ENCODE assay signal across 5 cellular contexts in genomic region chr5:87583704-87584103, GRCh38.
DNase-seq lines count a peak whose midpoint lies in the region; ATAC-seq, FAIRE-seq and TF ChIP-seq lines count a peak whose summit lies in the region.
"Not testable (repeated sequence)": the region's sequence is repeated elsewhere in the genome, so short reads cannot be mapped to it uniquely, and the experiment has no call there.

No MANE protein-coding gene starts in this region.

- H4K5ac ChIP-seq in H1 (ENCODE audit: insufficient read length, low read depth, low read length), result not testable (repeated sequence)

- H4K91ac ChIP-seq in H1 (replicated peaks; ENCODE audit: insufficient read length, low read length), result not testable (repeated sequence)

- H3K4me2 ChIP-seq in K562 (ENCODE audit: insufficient read depth, low read length); H1 (ENCODE audit: insufficient read depth in 1 of 2, low read depth in 2 of 2, low read length in 2 of 2): not testable (repeated sequence)

- H3K14ac ChIP-seq in H1 (ENCODE audit: insufficient read length), result not testable (repeated sequence)

- H3K56ac ChIP-seq in H1 (replicated peaks; ENCODE audit: insufficient read length, low read depth, low read length), result not testable (repeated sequence)

- not testable (repeated sequence) for H4K8ac ChIP-seq in H1 (ENCODE audit: extremely low read depth, insufficient read depth, low read length)

- H3K4ac ChIP-seq in H1 (replicated peaks; ENCODE audit: insufficient read length, low read depth, low read length), result not testable (repeated sequence)

- H3K4me3 ChIP-seq in HEK293 (ENCODE audit: low read depth, low read length); K562; H1 (ENCODE audit: extremely low read depth in 1 of 4, insufficient read depth in 2 of 4, low read depth in 3 of 4, low read length in 4 of 4): not testable (repeated sequence)

- BruUV-seq in K562 (replicated peaks; lab: Mats Ljungman, UMichigan), result not testable (repeated sequence)

- H3K36me3 ChIP-seq in HEK293 (ENCODE audit: control insufficient read depth in 2 of 2, insufficient read depth in 1 of 2, low read length in 2 of 2); K562 (ENCODE audit: control insufficient read depth, insufficient read depth, low read length); H1 (ENCODE audit: control insufficient read depth in 2 of 4, insufficient read depth in 4 of 4, low read length in 3 of 4): not testable (repeated sequence)

- not testable (repeated sequence) for H3K27me3 ChIP-seq in K562 (ENCODE audit: control insufficient read depth in 2 of 2, insufficient read depth in 2 of 2, low read length in 2 of 2); H1 (replicated peaks in 1 of 4; ENCODE audit: control insufficient read depth in 3 of 4, extremely low read depth in 1 of 4, insufficient read depth in 3 of 4, low read length in 3 of 4)

- peak; percentile 16 for FAIRE-seq in GM12891 (lab: Jason Lieb, UNC)
- not testable (repeated sequence) for FAIRE-seq in K562 (lab: Jason Lieb, UNC); H1 (lab: Jason Lieb, UNC)

- not testable (repeated sequence) for TF ChIP-seq POLR2A in GM12891 (IDR thresholded peaks at IDR 0.05; ENCODE audit: low read depth, low read length); K562 (conservative IDR thresholded peaks at IDR 0.05); H1 (IDR thresholded peaks at IDR 0.05; ENCODE audit: control extremely low read depth in 1 of 2, low read depth in 2 of 2, low read length in 2 of 2)

- POLR2A ChIA-PET in HEK293 (lab: Yijun Ruan, JAX); K562 (lab: Yijun Ruan, JAX); H1 (lab: Charles Lee; ENCODE audit: partially characterized antibody): not testable (repeated sequence)

- not testable (repeated sequence) for TF ChIP-seq EP300 in K562 (IDR thresholded peaks at IDR 0.05; ENCODE audit: low read length); H1 (IDR thresholded peaks at IDR 0.05; ENCODE audit: borderline replicate concordance in 1 of 2, low read depth in 2 of 2, low read length in 2 of 2)

- H3K23me2 ChIP-seq in H1 (ENCODE audit: low read depth, low read length), result not testable (repeated sequence)

- not testable (repeated sequence) for DNase-seq in GM12891 (ENCODE audit: insufficient read length, low spot score); K562 (ENCODE audit: extremely low read depth in 1 of 4, low spot score in 3 of 4); H1 (ENCODE audit: low read depth in 1 of 2, low spot score in 2 of 2)

- TF ChIP-seq RAD21 in K562 (CRISPR knock-in tag; conservative IDR thresholded peaks at IDR 0.05 in 1 of 2, IDR thresholded peaks at IDR 0.05 in 1 of 2); H1 (IDR thresholded peaks at IDR 0.05 in 1 of 2, conservative IDR thresholded peaks at IDR 0.05 in 1 of 2; ENCODE audit: low read depth in 2 of 2, low read length in 2 of 2): not testable (repeated sequence)

- H2BK5ac ChIP-seq in H1 (ENCODE audit: low read depth, low read length), result not testable (repeated sequence)

- not testable (repeated sequence) for H3K18ac ChIP-seq in H1 (ENCODE audit: extremely low read depth, low read length)

- not testable (repeated sequence) for H3K27ac ChIP-seq in HEK293 (ENCODE audit: extremely low read depth, low read depth, low read length); K562 (ENCODE audit: extremely low read depth, low read depth, low read length); H1 (ENCODE audit: low read depth, low read length)

- H3K79me2 ChIP-seq in K562 (ENCODE audit: control insufficient read depth, insufficient read depth, low read length); H1 (ENCODE audit: control insufficient read depth in 1 of 2, insufficient read depth in 2 of 2, low read length in 2 of 2): not testable (repeated sequence)

- CTCF ChIA-PET in HEK293 (lab: Yijun Ruan, JAX); K562 (lab: Yijun Ruan, JAX; ENCODE audit: low intra/inter-chr PET ratio); H1 (lab: Charles Lee; ENCODE audit: partially characterized antibody): not testable (repeated sequence)

- not testable (repeated sequence) for H3K9me3 ChIP-seq in HEK293 (ENCODE audit: control insufficient read depth, insufficient read depth, low read depth, low read length); K562 (replicated peaks; ENCODE audit: control insufficient read depth, insufficient read depth, low read depth, low read length); H1 (ENCODE audit: insufficient read depth in 2 of 2, low read depth in 1 of 2, low read length in 1 of 2)

- not testable (repeated sequence) for H2BK120ac ChIP-seq in H1 (replicated peaks; ENCODE audit: low read depth, low read length)

- H2AFZ ChIP-seq in K562 (ENCODE audit: low read depth, low read length); H1 (ENCODE audit: low read length): not testable (repeated sequence)

- ATAC-seq in SK-N-SH treated with all-trans-retinoic acid at 6 μM for 48 hours, K562: not testable (repeated sequence)

- intact Hi-C loops in K562 (cut with micrococcal nuclease), result not testable (repeated sequence)

- H3K9ac ChIP-seq in K562 (ENCODE audit: insufficient read depth in 1 of 2, low read depth in 2 of 2, low read length in 2 of 2); H1 (replicated peaks in 1 of 4; ENCODE audit: extremely low read depth in 1 of 4, low read depth in 3 of 4, low read length in 3 of 4): not testable (repeated sequence)

- not testable (repeated sequence) for TF ChIP-seq CTCF in HEK293 (tag by site-specific recombination; IDR thresholded peaks at IDR 0.05); K562 (IDR thresholded peaks at IDR 0.05 in 2 of 3, conservative IDR thresholded peaks at IDR 0.05 in 1 of 3; ENCODE audit: insufficient read depth in 2 of 3, low read depth in 1 of 3, low read length in 3 of 3); H1 (IDR thresholded peaks at IDR 0.05; ENCODE audit: control extremely low read depth in 1 of 3, insufficient read depth in 1 of 3, low read depth in 1 of 3, low read length in 3 of 3)

- not testable (repeated sequence) for H3K79me1 ChIP-seq in H1 (ENCODE audit: low read depth, low read length)

- in situ Hi-C loops in K562 (cut with MboI), result not testable (repeated sequence)

- H2BK20ac ChIP-seq in H1 (ENCODE audit: low read length), result not testable (repeated sequence)

- H2AK5ac ChIP-seq in H1 (ENCODE audit: low read depth, low read length), result not testable (repeated sequence)

- not testable (repeated sequence) for H4K20me1 ChIP-seq in K562 (replicated peaks; ENCODE audit: control insufficient read depth, insufficient read depth, low read length); H1 (replicated peaks in 1 of 2; ENCODE audit: control insufficient read depth in 1 of 2, insufficient read depth in 2 of 2, low read length in 2 of 2)

- not testable (repeated sequence) for H3K23ac ChIP-seq in H1 (ENCODE audit: insufficient read length)

- not testable (repeated sequence) for H3K4me1 ChIP-seq in HEK293 (ENCODE audit: control insufficient read depth, insufficient read depth, low read length); K562 (replicated peaks in 1 of 2; ENCODE audit: control insufficient read depth in 2 of 2, insufficient read depth in 2 of 2, low read length in 2 of 2); H1 (replicated peaks in 1 of 4; ENCODE audit: control insufficient read depth in 3 of 4, insufficient read depth in 4 of 4, low read length in 3 of 4)

- H2BK15ac ChIP-seq in H1 (ENCODE audit: low read length), result not testable (repeated sequence)

- H2BK12ac ChIP-seq in H1 (ENCODE audit: low read depth, low read length), result not testable (repeated sequence)

- H3K9me1 ChIP-seq in K562 (ENCODE audit: control insufficient read depth, insufficient read depth, low read length), result not testable (repeated sequence)

TF ChIP-seq in HEK293, 187 proteins besides CTCF, POLR2A, EP300 and RAD21 (continues in another document):
- peak; percentile 85 for TF ChIP-seq ZNF146 (tag by site-specific recombination; IDR thresholded peaks at IDR 0.05)

TF ChIP-seq in SK-N-SH treated with all-trans-retinoic acid at 6 μM for 48 hours, 23 proteins besides CTCF, POLR2A, EP300 and RAD21:
- TF ChIP-seq ZNF8 (CRISPR knock-in tag; IDR thresholded peaks at IDR 0.05), result peak; percentile 49; the same call in 1 of the 2 replicates

TF ChIP-seq in K562, 482 proteins besides CTCF, POLR2A, EP300 and RAD21:
- peak; percentile 9 for TF ChIP-seq ZNF146 (CRISPR knock-in tag; IDR thresholded peaks at IDR 0.05; ENCODE audit: unreplicated experiment)

TF ChIP-seq in H1, 55 proteins besides CTCF, POLR2A, EP300 and RAD21:
- peak; percentile 27; the same call in 1 of the 2 replicates for TF ChIP-seq KDM1A (IDR thresholded peaks at IDR 0.05; ENCODE audit: borderline replicate concordance, low read length)
